Comparison of ENCODE assay signal across 29 cellular contexts in genomic region chr3:127070776-127071175, GRCh38.
"Had no signal": no experiment of that assay in that cellular context is flagged by ENCODE, and none has a peak within 500 bp of the region (broad histone marks: within the 10 kb centered on the region; RNA-seq: fewer than 3 reads in every experiment).

No MANE protein-coding gene starts in this region.

- H3K36me3 Mint-ChIP-seq: memory B cell; naive thymus-derived CD4-positive, alpha-beta T cell; stimulated activated memory B cell treated with anti-CD40 and anti-IgM and Interleukin-4, amounts not matched to agents 10 μg/mL and 1 μg/mL and 100 μg/mL, for 72 hours had no signal

- FAIRE-seq: astrocyte, frontal cortex, keratinocyte, pancreas had no signal

- H3K36me3 ChIP-seq: brain microvascular endothelial cell, esophagus muscularis mucosa, pancreas, thyroid gland, upper lobe of left lung had no signal

- DNase-seq: activated CD4-positive, alpha-beta memory T cell treated with anti-CD3 and anti-CD28 coated beads, Interleukin-2, amount 10 ng/mL, durations not matched to agents 7 days and 5 days; activated CD4-positive, alpha-beta T cell treated with anti-CD3 and anti-CD28 coated beads for 1 hour; activated CD4-positive, alpha-beta T cell treated with anti-CD3 and anti-CD28 coated beads, Interleukin-2, amount 10 ng/mL, durations not matched to agents 7 days and 5 days; activated naive CD4-positive, alpha-beta T cell treated with anti-CD3 and anti-CD28 coated beads for 36 hours; activated T-cell treated with anti-CD3 and anti-CD28 coated beads, Interleukin-2, amount 50 U/mL, for 72 hours; amniotic stem cell; brain microvascular endothelial cell; endodermal cell; left cardiac atrium; midbrain; naive thymus-derived CD4-positive, alpha-beta T cell; nucleus accumbens; right cardiac atrium; stimulated activated CD4-positive, alpha-beta T cell treated with anti-CD3 and anti-CD28 coated beads, Interleukin-4, amount 100 ng/mL, for 24 hours; stimulated activated naive CD8-positive, alpha-beta T cell treated with anti-CD3 and anti-CD28 coated beads, Interleukin-15, amount 100 ng/mL, for 72 hours; substantia nigra; T-helper 17 cell; T1000; thyroid gland; upper lobe of left lung had no signal

- H3K4me3 Mint-ChIP-seq: activated CD4-positive, alpha-beta memory T cell treated with anti-CD3 and anti-CD28 coated beads, Interleukin-2, amount 10 ng/mL, durations not matched to agents 7 days and 5 days; activated CD4-positive, alpha-beta T cell treated with anti-CD3 and anti-CD28 coated beads, Interleukin-2, amount 10 ng/mL, durations not matched to agents 7 days and 5 days; activated naive CD4-positive, alpha-beta T cell treated with anti-CD3 and anti-CD28 coated beads for 36 hours; activated T-cell treated with anti-CD3 and anti-CD28 coated beads, Interleukin-2, amount 50 U/mL, for 72 hours; endodermal cell; memory B cell; stimulated activated memory B cell treated with anti-CD40 and anti-IgM and Interleukin-4, amounts not matched to agents 10 μg/mL and 1 μg/mL and 100 μg/mL, for 72 hours; stimulated activated naive CD8-positive, alpha-beta T cell treated with anti-CD3 and anti-CD28 coated beads, Interleukin-15, amount 100 ng/mL, for 72 hours; T-helper 17 cell had no signal

- H3K27ac ChIP-seq: brain microvascular endothelial cell, esophagus muscularis mucosa, pancreas, thyroid gland, upper lobe of left lung had no signal

- H3K9me3 ChIP-seq: esophagus muscularis mucosa, pancreas, thyroid gland, upper lobe of left lung had no signal

- H3K27ac Mint-ChIP-seq: activated CD4-positive, alpha-beta memory T cell treated with anti-CD3 and anti-CD28 coated beads, Interleukin-2, amount 10 ng/mL, durations not matched to agents 7 days and 5 days; activated CD4-positive, alpha-beta T cell treated with anti-CD3 and anti-CD28 coated beads, Interleukin-2, amount 10 ng/mL, durations not matched to agents 7 days and 5 days; activated naive CD4-positive, alpha-beta T cell treated with anti-CD3 and anti-CD28 coated beads for 36 hours; activated T-cell treated with anti-CD3 and anti-CD28 coated beads, Interleukin-2, amount 50 U/mL, for 72 hours; endodermal cell; memory B cell; naive thymus-derived CD4-positive, alpha-beta T cell; stimulated activated memory B cell treated with anti-CD40 and anti-IgM and Interleukin-4, amounts not matched to agents 10 μg/mL and 1 μg/mL and 100 μg/mL, for 72 hours; stimulated activated naive CD8-positive, alpha-beta T cell treated with anti-CD3 and anti-CD28 coated beads, Interleukin-15, amount 100 ng/mL, for 72 hours; T-helper 17 cell had no signal

- ATAC-seq: activated T-cell treated with anti-CD3 and anti-CD28 coated beads, Interleukin-2, amount 50 U/mL, for 72 hours; left cardiac atrium; naive thymus-derived CD4-positive, alpha-beta T cell; pancreas; right cardiac atrium; SK-N-SH treated with all-trans-retinoic acid at 6 μM for 48 hours; stimulated activated memory B cell treated with anti-CD40 and anti-IgM and Interleukin-4, amounts not matched to agents 10 μg/mL and 1 μg/mL and 100 μg/mL, for 72 hours; stimulated activated naive CD8-positive, alpha-beta T cell treated with anti-CD3 and anti-CD28 coated beads, Interleukin-15, amount 100 ng/mL, for 72 hours; T-helper 17 cell had no signal

- H3K9me3 Mint-ChIP-seq: activated CD4-positive, alpha-beta memory T cell treated with anti-CD3 and anti-CD28 coated beads, Interleukin-2, amount 10 ng/mL, durations not matched to agents 7 days and 5 days; activated naive CD4-positive, alpha-beta T cell treated with anti-CD3 and anti-CD28 coated beads for 36 hours; activated T-cell treated with anti-CD3 and anti-CD28 coated beads, Interleukin-2, amount 50 U/mL, for 72 hours; memory B cell; stimulated activated memory B cell treated with anti-CD40 and anti-IgM and Interleukin-4, amounts not matched to agents 10 μg/mL and 1 μg/mL and 100 μg/mL, for 72 hours; stimulated activated naive CD8-positive, alpha-beta T cell treated with anti-CD3 and anti-CD28 coated beads, Interleukin-15, amount 100 ng/mL, for 72 hours had no signal

- H3K27me3 ChIP-seq: brain microvascular endothelial cell, pancreas, thyroid gland, upper lobe of left lung had no signal

- H3K4me1 Mint-ChIP-seq: stimulated activated naive CD8-positive, alpha-beta T cell treated with anti-CD3 and anti-CD28 coated beads, Interleukin-15, amount 100 ng/mL, for 72 hours had no signal

- H3K4me1 ChIP-seq: pancreas had no signal

- H3K4me3 ChIP-seq: esophagus muscularis mucosa, pancreas, skin epidermis, thyroid gland, upper lobe of left lung had no signal
